16 cellular contexts compared by ENCODE assay signal in the genomic region with DNA sequence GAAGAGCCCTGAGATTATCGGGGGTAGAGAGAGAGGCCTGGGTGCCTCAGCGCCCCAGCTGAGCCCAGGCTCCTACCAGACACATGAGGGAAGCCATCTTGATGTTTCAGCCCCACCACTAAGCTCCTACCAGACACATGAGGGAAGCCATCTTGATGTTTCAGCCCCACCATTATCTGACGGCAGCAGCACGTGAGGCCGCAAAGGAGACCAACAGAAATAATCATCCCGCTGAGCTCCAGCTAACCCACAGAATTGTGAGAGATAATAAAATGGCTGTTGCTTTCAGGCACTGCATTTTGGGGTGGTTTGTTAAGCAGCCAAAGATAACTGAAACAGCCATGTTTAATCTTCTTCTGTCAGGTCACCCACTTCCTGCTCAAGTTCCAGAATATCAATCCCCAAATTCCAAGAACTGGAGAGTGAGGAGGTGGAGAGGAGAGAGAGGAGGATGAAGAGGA. TPM values are rescaled to one million over a fixed set of nuclear protein-coding genes. Genes with fewer than 3 reads are reported as not detected.
DNase-seq lines count a peak whose midpoint lies in the region; ATAC-seq and TF ChIP-seq lines count a peak whose summit lies in the region.
"Had no signal": no experiment of that assay in that cellular context is flagged by ENCODE, and none has a peak within 500 bp of the region (broad histone marks: within the 10 kb centered on the region; RNA-seq: fewer than 3 reads in every experiment).

No MANE protein-coding gene starts in this region.

- POLR2A ChIA-PET in activated CD8-positive, alpha-beta T cell treated with anti-CD3 and anti-CD28 coated beads for 36 hours (lab: Charles Lee), result no interaction called here

- no peaks in the 10 kb centered on the region for H3K4me1 ChIP-seq in OCI-LY1 (ENCODE audit: insufficient read depth, low read length, severe bottlenecking)
- H3K4me1 ChIP-seq: BE2C had no signal

- TF ChIP-seq CTCF in OCI-LY1 (IDR thresholded peaks at IDR 0.05; ENCODE audit: low read length), result no peak
- no peak for TF ChIP-seq CTCF in activated CD8-positive, alpha-beta T cell treated with anti-CD3 and anti-CD28 coated beads for 36 hours (IDR thresholded peaks at IDR 0.05)
- TF ChIP-seq CTCF in nephron (IDR thresholded peaks at IDR 0.05; ENCODE audit: unreplicated experiment in 3 of 3), result no peak

- no peaks in the 10 kb centered on the region for H3K36me3 Mint-ChIP-seq in activated CD8-positive, alpha-beta T cell treated with anti-CD3 and anti-CD28 coated beads for 36 hours (ENCODE audit: low read depth)
- H3K36me3 Mint-ChIP-seq in nephron (ENCODE audit: low read depth), result no peaks in the 10 kb centered on the region
- H3K36me3 Mint-ChIP-seq: CD4-positive, alpha-beta memory T cell had no signal

- peaks cover 5% of the 10 kb centered on the region for H3K4me1 Mint-ChIP-seq in activated CD8-positive, alpha-beta T cell treated with anti-CD3 and anti-CD28 coated beads for 36 hours (ENCODE audit: low read depth)
- no peaks in the 10 kb centered on the region for H3K4me1 Mint-ChIP-seq in nephron
- H3K4me1 Mint-ChIP-seq: CD4-positive, alpha-beta memory T cell had no signal

- ATAC-seq in activated CD8-positive, alpha-beta T cell treated with anti-CD3 and anti-CD28 coated beads for 36 hours, result no peak

- H3K9ac ChIP-seq in OCI-LY1 (ENCODE audit: low read length), result no peak overlapping the region

- H3K9me3 ChIP-seq in OCI-LY1 (ENCODE audit: low read length), result no peaks in the 10 kb centered on the region
- H3K9me3 ChIP-seq: BE2C had no signal

- H3K9me2 ChIP-seq in OCI-LY1 (ENCODE audit: low read depth, low read length), result no peaks in the 10 kb centered on the region

- H3K9me3 Mint-ChIP-seq in activated CD8-positive, alpha-beta T cell treated with anti-CD3 and anti-CD28 coated beads for 36 hours, result no peaks in the 10 kb centered on the region
- H3K9me3 Mint-ChIP-seq in nephron, result no peaks in the 10 kb centered on the region

- H3K4me2 ChIP-seq in OCI-LY1 (ENCODE audit: low read length), result no peak overlapping the region

- no peaks in the 10 kb centered on the region for H3K36me3 ChIP-seq in OCI-LY1 (ENCODE audit: insufficient read depth, low read length)
- H3K36me3 ChIP-seq: BE2C had no signal

- H3K27ac ChIP-seq in OCI-LY1 (ENCODE audit: low read depth, low read length, poor library complexity, severe bottlenecking), result no peak overlapping the region

- CTCF ChIA-PET in activated CD8-positive, alpha-beta T cell treated with anti-CD3 and anti-CD28 coated beads for 36 hours (lab: Charles Lee), result no interaction called here

- H3K27me3 Mint-ChIP-seq in activated CD8-positive, alpha-beta T cell treated with anti-CD3 and anti-CD28 coated beads for 36 hours, result no peaks in the 10 kb centered on the region
- H3K27me3 Mint-ChIP-seq in nephron (ENCODE audit: low read depth), result no peaks in the 10 kb centered on the region
- H3K27me3 Mint-ChIP-seq: CD4-positive, alpha-beta memory T cell had no signal

- H2AFZ ChIP-seq in OCI-LY1 (ENCODE audit: low read length), result peak overlapping the region; percentile 88; the same call in 1 of the 2 replicates

- no peaks in the 10 kb centered on the region for H4K20me1 ChIP-seq in OCI-LY1 (ENCODE audit: insufficient read depth, low read length)

- DNase-seq in CMK (ENCODE audit: low read depth) (peak; percentile 81), D341Med (ENCODE audit: low spot score) (no peak), NCI-H748 treated with DMSO at 0.1 percent for 48 hours (lab: John Stamatoyannopoulos, UW) (no peak), AG08395 (ENCODE audit: low spot score) (no peak)
- no peak for DNase-seq in activated CD8-positive, alpha-beta T cell treated with anti-CD3 and anti-CD28 coated beads for 36 hours
- DNase-seq: ACHN; BE2C; CD4-positive, alpha-beta memory T cell; DMS 273 treated with DMSO at 0.1 percent for 48 hours; H7; Karpas-422; NCI-H1105 treated with DMSO at 0.1 percent for 48 hours; NCI-H187 treated with DMSO at 0.1 percent for 48 hours; NCI-H2171 had no signal

- H3K4me3 ChIP-seq in OCI-LY1 (ENCODE audit: low read depth, low read length, poor library complexity, severe bottlenecking), result no peak overlapping the region

- no peaks in the 10 kb centered on the region for H3F3A ChIP-seq in OCI-LY1 (ENCODE audit: insufficient read depth, low read length)

- H3K27ac Mint-ChIP-seq in activated CD8-positive, alpha-beta T cell treated with anti-CD3 and anti-CD28 coated beads for 36 hours, result peak overlapping the region; percentile 24
- peak overlapping the region in 2 of 3 experiments; percentile 37 to 40 for H3K27ac Mint-ChIP-seq in nephron
- H3K27ac Mint-ChIP-seq: CD4-positive, alpha-beta memory T cell had no signal

- no peak overlapping the region for H3K4me3 Mint-ChIP-seq in activated CD8-positive, alpha-beta T cell treated with anti-CD3 and anti-CD28 coated beads for 36 hours
- H3K4me3 Mint-ChIP-seq in nephron, result no peak overlapping the region
- H3K4me3 Mint-ChIP-seq: CD4-positive, alpha-beta memory T cell had no signal

- H3K79me2 ChIP-seq in OCI-LY1 (ENCODE audit: insufficient read depth, low read length), result no peaks in the 10 kb centered on the region

- no peaks in the 10 kb centered on the region for H3K27me3 ChIP-seq in OCI-LY1 (ENCODE audit: insufficient read depth, low read length)
- H3K27me3 ChIP-seq: BE2C had no signal

- intact Hi-C loops in activated CD8-positive, alpha-beta T cell treated with anti-CD3 and anti-CD28 coated beads for 36 hours (cut with micrococcal nuclease), result no loop called here

RNA-seq across cellular contexts. Expression of a gene that starts 29.3 kb away (rescaled TPM):
- total RNA-seq in activated CD8-positive, alpha-beta T cell treated with anti-CD3 and anti-CD28 coated beads for 36 hours, result 10 to 100 TPM; 43.6 to 56.8 TPM
